In genomic region chr10:57494481-57494880, GRCh38 we compare ENCODE assay signal across 28 cellular contexts.
"Had no signal": no experiment of that assay in that cellular context is flagged by ENCODE, and none has a peak within 500 bp of the region (broad histone marks: within the 10 kb centered on the region; RNA-seq: fewer than 3 reads in every experiment).

No MANE protein-coding gene starts in this region.

- DNase-seq: colonic mucosa; cortex of kidney; dermis blood vessel endothelial cell; dorsolateral prefrontal cortex; effector CD4-positive, alpha-beta T cell; effector CD8-positive, alpha-beta T cell; effector memory CD8-positive, alpha-beta T cell; endodermal cell; erythroblast; esophagus squamous epithelium; foreskin fibroblast; foreskin keratinocyte; foreskin melanocyte; gastrocnemius medialis; glutamatergic neuron; head of caudate nucleus; heart left ventricle; heart right ventricle had no signal

- H3K9me3 Mint-ChIP-seq: dendritic cell treated with granulocyte-macrophage colony-stimulating factor and Interleukin-4, amounts not matched to agents 40 ng/mL and 50 ng/mL, for 4 days had no signal

- H3K4me1 ChIP-seq: colonic mucosa, esophagus muscularis mucosa, esophagus squamous epithelium, foreskin keratinocyte, gastrocnemius medialis, gastroesophageal sphincter, heart left ventricle, heart right ventricle had no signal

- H3K36me3 ChIP-seq: colonic mucosa, esophagus muscularis mucosa, esophagus squamous epithelium, gastrocnemius medialis, gastroesophageal sphincter, heart left ventricle, heart right ventricle had no signal

- H3K27me3 ChIP-seq: colonic mucosa, dorsolateral prefrontal cortex, esophagus muscularis mucosa, esophagus squamous epithelium, foreskin keratinocyte, gastrocnemius medialis, gastroesophageal sphincter, heart left ventricle, heart right ventricle had no signal

- H3K4me1 Mint-ChIP-seq: endodermal cell had no signal

- ATAC-seq: effector memory CD8-positive, alpha-beta T cell; esophagus mucosa; foreskin keratinocyte; gastrocnemius medialis; gastroesophageal sphincter; heart left ventricle; heart right ventricle had no signal

- H3K4me3 ChIP-seq: colonic mucosa, coronary artery, dorsolateral prefrontal cortex, esophagus muscularis mucosa, esophagus squamous epithelium, gastrocnemius medialis, gastroesophageal sphincter, heart left ventricle, heart right ventricle had no signal

- H3K4me3 Mint-ChIP-seq: dendritic cell treated with granulocyte-macrophage colony-stimulating factor and Interleukin-4, amounts not matched to agents 40 ng/mL and 50 ng/mL, for 4 days; effector memory CD8-positive, alpha-beta T cell; endodermal cell had no signal

- H3K27me3 Mint-ChIP-seq: dendritic cell treated with granulocyte-macrophage colony-stimulating factor and Interleukin-4, amounts not matched to agents 40 ng/mL and 50 ng/mL, for 4 days; effector memory CD8-positive, alpha-beta T cell had no signal

- H3K27ac ChIP-seq: colonic mucosa, coronary artery, dorsolateral prefrontal cortex, epithelial cell of prostate, esophagus muscularis mucosa, esophagus squamous epithelium, foreskin keratinocyte, gastrocnemius medialis, gastroesophageal sphincter, heart left ventricle, heart right ventricle had no signal

- H3K27ac Mint-ChIP-seq: dendritic cell treated with granulocyte-macrophage colony-stimulating factor and Interleukin-4, amounts not matched to agents 40 ng/mL and 50 ng/mL, for 4 days; effector memory CD8-positive, alpha-beta T cell; endodermal cell had no signal

- FAIRE-seq: colon, endometrium, endothelial cell of umbilical vein, frontal cortex had no signal

- H3K9me3 ChIP-seq: colonic mucosa, esophagus muscularis mucosa, esophagus squamous epithelium, gastrocnemius medialis, gastroesophageal sphincter had no signal
